Comparison of ENCODE assay signal across 9 cellular contexts in the genomic region with DNA sequence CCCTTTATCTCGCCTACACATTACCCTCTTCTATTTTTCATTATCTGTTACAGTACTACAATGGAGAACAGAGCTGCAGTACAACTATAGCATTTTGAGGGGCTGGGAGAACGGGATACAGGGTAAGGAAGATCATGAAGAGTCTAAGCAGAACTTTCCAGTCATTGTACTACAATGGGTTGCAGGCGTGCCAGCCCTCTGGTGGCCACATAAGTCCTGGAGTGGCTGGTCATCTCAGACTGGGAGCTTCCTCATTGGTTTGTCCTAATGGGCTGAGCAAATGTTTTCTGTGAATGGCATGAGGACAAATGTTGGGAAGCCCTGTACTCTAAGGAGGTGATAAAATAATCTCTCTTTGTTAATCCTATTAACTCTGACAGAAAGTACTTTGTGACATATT. TPM values are rescaled to one million over a fixed set of nuclear protein-coding genes. Genes with fewer than 3 reads are reported as not detected.
DNase-seq lines count a peak whose midpoint lies in the region; ATAC-seq, FAIRE-seq and TF ChIP-seq lines count a peak whose summit lies in the region.
"Had no signal": no experiment of that assay in that cellular context is flagged by ENCODE, and none has a peak within 500 bp of the region (broad histone marks: within the 10 kb centered on the region; RNA-seq: fewer than 3 reads in every experiment).

No MANE protein-coding gene starts in this region.

- no peak for TF ChIP-seq POLR2A in H54 (IDR thresholded peaks at IDR 0.05; ENCODE audit: low read depth, low read length)

- H3K4me3 ChIP-seq in Karpas-422 (ENCODE audit: low read length), result no peak overlapping the region

- no peaks in the 10 kb centered on the region for H3K27me3 ChIP-seq in Karpas-422 (ENCODE audit: low read length)

- H3K9me2 ChIP-seq in Karpas-422 (replicated peaks; ENCODE audit: insufficient read depth, low read length), result no peaks in the 10 kb centered on the region

- H4K20me1 ChIP-seq in Karpas-422 (ENCODE audit: insufficient read depth, low read depth, low read length), result no peaks in the 10 kb centered on the region

- H3K27ac ChIP-seq in Karpas-422 (ENCODE audit: low read length), result no peak overlapping the region

- no peaks in the 10 kb centered on the region for H3K79me2 ChIP-seq in Karpas-422 (ENCODE audit: low read length)

- no peak for ATAC-seq in HG03354 (IDR thresholded peaks at IDR 0.05; ENCODE audit: poor library complexity, severe bottlenecking, unreplicated experiment)

- DNase-seq in AG20443 (ENCODE audit: low spot score) (peak; percentile 15), H54 (ENCODE audit: insufficient read length, low spot score) (peak; percentile 18), SHP77 treated with DMSO at 0.1 percent for 48 hours (lab: John Stamatoyannopoulos, UW) (peak; percentile 42), iPS-NIHi11 (ENCODE audit: low spot score) (peak; percentile 44), Karpas-422 (no peak), retina (no peak), NCI-H1930 (lab: John Stamatoyannopoulos, UW) (no peak)
- DNase-seq: activated B cell treated with CpG ODN at 0.5 μM for 24 hours had no signal

- no peaks in the 10 kb centered on the region for H3K36me3 ChIP-seq in Karpas-422 (ENCODE audit: insufficient read depth, low read length)

- peak; percentile 97 for FAIRE-seq in H54 (lab: Jason Lieb, UNC)

- H3K9me3 ChIP-seq in Karpas-422 (ENCODE audit: low read length), result no peaks in the 10 kb centered on the region

- H3K9ac ChIP-seq in Karpas-422 (ENCODE audit: low read length), result no peak overlapping the region

- H2AFZ ChIP-seq in Karpas-422 (ENCODE audit: low read length), result no peak overlapping the region

- peaks cover 10% of the 10 kb centered on the region for H3K4me1 ChIP-seq in Karpas-422 (ENCODE audit: low read length)

- H3K4me2 ChIP-seq in Karpas-422 (ENCODE audit: low read depth, low read length, poor library complexity, severe bottlenecking), result no peak overlapping the region

RNA-seq across cellular contexts. Expression of a gene that starts 33.0 kb away (rescaled TPM):
- 30.9 and 88.1 TPM in 2 replicates for total RNA-seq in Karpas-422 (2014; rRNA removed; shearing (Covaris generic); ENCODE audit: low replicate concordance)

Comparison
In these comparisons a context has a peak if more than half of its experiments do, and no peak if none do; other contexts are left out.
1. DNase-seq: peak in AG20443 (single experiment), H54 (single experiment), SHP77 treated with DMSO at 0.1 percent for 48 hours (single experiment) and iPS-NIHi11 (single experiment); none in Karpas-422 (single experiment), retina (single experiment) and NCI-H1930 (0 of 2).